Comparison of ENCODE assay signal across 15 cellular contexts in the genomic region with DNA sequence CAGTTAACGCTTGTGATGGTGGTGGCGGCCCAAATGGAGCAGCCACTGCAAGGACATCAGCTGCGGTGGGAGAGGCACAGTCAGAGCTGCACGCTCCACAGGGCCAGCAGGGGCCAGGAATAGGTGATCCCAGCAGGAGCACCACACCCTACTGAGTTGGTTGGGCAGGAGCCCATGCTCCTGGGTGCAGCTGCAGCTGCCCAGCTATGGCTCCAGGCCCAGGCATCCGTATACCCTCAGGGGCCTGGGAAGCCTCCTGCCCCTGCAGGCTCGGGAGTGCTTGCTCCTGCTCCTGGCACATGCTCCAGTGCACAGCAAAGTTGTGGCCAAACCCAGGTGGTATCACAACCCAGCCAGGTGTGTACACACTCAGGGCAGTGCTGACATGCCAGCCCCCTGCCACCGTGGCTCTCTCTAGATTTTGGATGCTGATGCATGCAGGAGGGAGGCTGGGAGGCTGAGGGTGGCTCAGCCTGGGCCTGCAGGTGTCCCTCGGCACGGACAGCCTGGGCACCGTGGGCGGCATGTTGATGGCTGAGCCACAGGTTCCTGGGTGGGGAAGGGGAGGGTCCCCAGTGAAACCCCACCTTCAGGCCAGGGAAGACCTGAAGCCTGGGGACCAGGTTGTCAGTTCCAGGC.
A peak's percentile ranks its signal among the peaks of the same experiment; 100 is the strongest.
DNase-seq lines count a peak whose midpoint lies in the region; ATAC-seq and TF ChIP-seq lines count a peak whose summit lies in the region.
"Had no signal": no experiment of that assay in that cellular context is flagged by ENCODE, and none has a peak within 500 bp of the region (broad histone marks: within the 10 kb centered on the region; RNA-seq: fewer than 3 reads in every experiment).

No MANE protein-coding gene starts in this region.

- H3F3A ChIP-seq in neural progenitor cell (ENCODE audit: low read depth): no peaks in the 10 kb centered on the region

- H3K4me1 Mint-ChIP-seq in chondrocyte (ENCODE audit: low read depth) (no peaks in the 10 kb centered on the region), glutamatergic neuron (ENCODE audit: low read depth, unreplicated experiment) (no peaks in the 10 kb centered on the region), neural progenitor cell (no peaks in the 10 kb centered on the region), WTC11 (peaks cover 4% of the 10 kb centered on the region)
- no peaks in the 10 kb centered on the region for H3K4me1 Mint-ChIP-seq in activated T-cell treated with anti-CD3 and anti-CD28 coated beads, Interleukin-2, amount 50 U/mL, for 4 hours (ENCODE audit: low read depth)
- H3K4me1 Mint-ChIP-seq: CD8-positive, alpha-beta memory T cell had no signal

- peaks cover 4% of the 10 kb centered on the region for H3K27me3 Mint-ChIP-seq in chondrocyte (ENCODE audit: low read depth)
- H3K27me3 Mint-ChIP-seq in glutamatergic neuron (ENCODE audit: unreplicated experiment): peaks cover 3% of the 10 kb centered on the region
- H3K27me3 Mint-ChIP-seq in neural progenitor cell (ENCODE audit: insufficient read depth, low read depth): peaks cover 6% of the 10 kb centered on the region
- H3K27me3 Mint-ChIP-seq in activated T-cell treated with anti-CD3 and anti-CD28 coated beads, Interleukin-2, amount 50 U/mL, for 4 hours (ENCODE audit: low read depth): no peaks in the 10 kb centered on the region
- H3K27me3 Mint-ChIP-seq in WTC11 (ENCODE audit: low read depth): no peaks in the 10 kb centered on the region
- H3K27me3 Mint-ChIP-seq: CD8-positive, alpha-beta memory T cell had no signal

- H3K27me3 ChIP-seq in neural progenitor cell (no peaks in the 10 kb centered on the region), upper lobe of left lung (no peaks in the 10 kb centered on the region)
- H3K27me3 ChIP-seq: BLaER1 had no signal

- H3K27ac ChIP-seq in neural progenitor cell: no peak overlapping the region
- H3K27ac ChIP-seq in upper lobe of left lung: no peak overlapping the region
- H3K27ac ChIP-seq: A549, BLaER1 had no signal

- no peaks in the 10 kb centered on the region for H3K79me2 ChIP-seq in neural progenitor cell (ENCODE audit: low read depth)

- H3K9ac ChIP-seq in neural progenitor cell: no peak overlapping the region
- H3K9ac ChIP-seq: BLaER1 had no signal

- H2AFZ ChIP-seq in neural progenitor cell (replicated peaks): no peak overlapping the region

- CTCF ChIA-PET in WTC11 (lab: Charles Lee): no interaction called here

- ATAC-seq in upper lobe of left lung (ENCODE audit: low FRiP score in 2 of 2) (peak; percentile 42 to 53), WTC11 (no peak)
- ATAC-seq in activated T-cell treated with anti-CD3 and anti-CD28 coated beads, Interleukin-2, amount 50 U/mL, for 4 hours: no peak
- ATAC-seq: A549, HCT116 had no signal

- no peak overlapping the region for H3K4me3 ChIP-seq in neural progenitor cell
- no peak overlapping the region for H3K4me3 ChIP-seq in upper lobe of left lung
- H3K4me3 ChIP-seq: A549, BLaER1 had no signal

- TF ChIP-seq POLR2A in upper lobe of left lung (IDR thresholded peaks at IDR 0.05): no peak

- POLR2A ChIA-PET in WTC11 (lab: Charles Lee): no interaction called here

- TF ChIP-seq CTCF in chondrocyte (IDR thresholded peaks at IDR 0.05) (no peak), glutamatergic neuron (IDR thresholded peaks at IDR 0.05; ENCODE audit: partially characterized antibody, unreplicated experiment) (no peak), neural progenitor cell (IDR thresholded peaks at IDR 0.05) (no peak), upper lobe of left lung (IDR thresholded peaks at IDR 0.05) (no peak), GM10266 (IDR thresholded peaks at IDR 0.05; ENCODE audit: control insufficient read depth, insufficient read depth, low read depth, missing control alignments) (no peak), WTC11 (IDR thresholded peaks at IDR 0.05) (no peak)

- 85 to 90% methylated on average over 4 to 11 of the region's 11 CpGs for WGBS in upper lobe of left lung, 2 donors

- no peak overlapping the region for H3K27ac Mint-ChIP-seq in chondrocyte (ENCODE audit: unreplicated experiment)
- H3K27ac Mint-ChIP-seq in glutamatergic neuron (ENCODE audit: unreplicated experiment): no peak overlapping the region
- peak overlapping the region; percentile 29 for H3K27ac Mint-ChIP-seq in neural progenitor cell
- no peak overlapping the region for H3K27ac Mint-ChIP-seq in WTC11
- H3K27ac Mint-ChIP-seq: CD8-positive, alpha-beta memory T cell had no signal

- no peaks in the 10 kb centered on the region for H3K36me3 Mint-ChIP-seq in chondrocyte (ENCODE audit: low read depth)
- peaks cover 5% of the 10 kb centered on the region for H3K36me3 Mint-ChIP-seq in glutamatergic neuron (ENCODE audit: unreplicated experiment)
- no peaks in the 10 kb centered on the region for H3K36me3 Mint-ChIP-seq in neural progenitor cell
- no peaks in the 10 kb centered on the region for H3K36me3 Mint-ChIP-seq in activated T-cell treated with anti-CD3 and anti-CD28 coated beads, Interleukin-2, amount 50 U/mL, for 4 hours (ENCODE audit: insufficient read depth)
- H3K36me3 Mint-ChIP-seq in WTC11: peaks cover 2% of the 10 kb centered on the region; the same call in 1 of the 2 replicates
- H3K36me3 Mint-ChIP-seq: CD8-positive, alpha-beta memory T cell had no signal

- H3K36me3 ChIP-seq in neural progenitor cell (no peaks in the 10 kb centered on the region), upper lobe of left lung (no peaks in the 10 kb centered on the region)
- H3K36me3 ChIP-seq: BLaER1 had no signal

- no peak for TF ChIP-seq EP300 in upper lobe of left lung (IDR thresholded peaks at IDR 0.05)

- H3K9me3 Mint-ChIP-seq in chondrocyte (ENCODE audit: low read depth): no peaks in the 10 kb centered on the region
- no peaks in the 10 kb centered on the region for H3K9me3 Mint-ChIP-seq in glutamatergic neuron (ENCODE audit: unreplicated experiment)
- peaks cover 2% of the 10 kb centered on the region for H3K9me3 Mint-ChIP-seq in neural progenitor cell
- peaks cover 7% of the 10 kb centered on the region for H3K9me3 Mint-ChIP-seq in activated T-cell treated with anti-CD3 and anti-CD28 coated beads, Interleukin-2, amount 50 U/mL, for 4 hours
- H3K9me3 Mint-ChIP-seq in WTC11: peaks cover 3% of the 10 kb centered on the region; the same call in 1 of the 2 replicates

- H3K4me3 Mint-ChIP-seq in chondrocyte (ENCODE audit: unreplicated experiment): no peak overlapping the region
- H3K4me3 Mint-ChIP-seq in glutamatergic neuron (ENCODE audit: unreplicated experiment): peak overlapping the region; percentile 10
- no peak overlapping the region for H3K4me3 Mint-ChIP-seq in neural progenitor cell
- H3K4me3 Mint-ChIP-seq in activated T-cell treated with anti-CD3 and anti-CD28 coated beads, Interleukin-2, amount 50 U/mL, for 4 hours: no peak overlapping the region
- H3K4me3 Mint-ChIP-seq in WTC11: no peak overlapping the region
- H3K4me3 Mint-ChIP-seq: CD8-positive, alpha-beta memory T cell had no signal

- DNase-seq in chondrocyte (ENCODE audit: low spot score) (peak; percentile 66), glutamatergic neuron (no peak), neural progenitor cell (ENCODE audit: low spot score) (no peak), upper lobe of left lung (peak in 1 of 2 donors; percentile 44), GM10266 (ENCODE audit: extremely low spot score) (no peak), WTC11 (ENCODE audit: low spot score) (no peak)
- no peak for DNase-seq in activated T-cell treated with anti-CD3 and anti-CD28 coated beads, Interleukin-2, amount 50 U/mL, for 4 hours
- no peak for DNase-seq in stimulated activated CD4-positive, alpha-beta T cell treated with anti-CD3 and anti-CD28 coated beads, Interleukin-1b, Interleukin-23, amount 100 ng/mL, for 48 hours
- DNase-seq: Caco-2; CD8-positive, alpha-beta memory T cell; DND-41; GDM1 had no signal

- H3K9me3 ChIP-seq in neural progenitor cell (ENCODE audit: low read depth) (no peaks in the 10 kb centered on the region), upper lobe of left lung (peaks cover 0 to 8% (median 2%) of the 10 kb centered on the region in 4 donors)
- H3K9me3 ChIP-seq: A549, Caco-2 had no signal

- no peak overlapping the region for H3K4me2 ChIP-seq in neural progenitor cell
- H3K4me2 ChIP-seq: A549, BLaER1 had no signal

- no peaks in the 10 kb centered on the region for H3K4me1 ChIP-seq in neural progenitor cell
- H3K4me1 ChIP-seq in upper lobe of left lung: no peaks in the 10 kb centered on the region
- H3K4me1 ChIP-seq: A549, BLaER1, Caco-2 had no signal

- H4K20me1 ChIP-seq in neural progenitor cell (ENCODE audit: low read depth): no peaks in the 10 kb centered on the region
- H4K20me1 ChIP-seq: BLaER1 had no signal

TF ChIP-seq in WTC11, 78 proteins besides CTCF, POLR2A, EP300 and RAD21:
- TF ChIP-seq, protein P1, sequence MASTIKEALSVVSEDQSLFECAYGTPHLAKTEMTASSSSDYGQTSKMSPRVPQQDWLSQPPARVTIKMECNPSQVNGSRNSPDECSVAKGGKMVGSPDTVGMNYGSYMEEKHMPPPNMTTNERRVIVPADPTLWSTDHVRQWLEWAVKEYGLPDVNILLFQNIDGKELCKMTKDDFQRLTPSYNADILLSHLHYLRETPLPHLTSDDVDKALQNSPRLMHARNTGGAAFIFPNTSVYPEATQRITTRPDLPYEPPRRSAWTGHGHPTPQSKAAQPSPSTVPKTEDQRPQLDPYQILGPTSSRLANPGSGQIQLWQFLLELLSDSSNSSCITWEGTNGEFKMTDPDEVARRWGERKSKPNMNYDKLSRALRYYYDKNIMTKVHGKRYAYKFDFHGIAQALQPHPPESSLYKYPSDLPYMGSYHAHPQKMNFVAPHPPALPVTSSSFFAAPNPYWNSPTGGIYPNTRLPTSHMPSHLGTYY (CRISPR knock-in tag; IDR thresholded peaks at IDR 0.05): no peak
- TF ChIP-seq, protein P2, sequence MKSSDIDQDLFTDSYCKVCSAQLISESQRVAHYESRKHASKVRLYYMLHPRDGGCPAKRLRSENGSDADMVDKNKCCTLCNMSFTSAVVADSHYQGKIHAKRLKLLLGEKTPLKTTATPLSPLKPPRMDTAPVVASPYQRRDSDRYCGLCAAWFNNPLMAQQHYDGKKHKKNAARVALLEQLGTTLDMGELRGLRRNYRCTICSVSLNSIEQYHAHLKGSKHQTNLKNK (CRISPR knock-in tag; IDR thresholded peaks at IDR 0.05): no peak
- TF ChIP-seq CBFB (CRISPR knock-in tag; IDR thresholded peaks at IDR 0.05; ENCODE audit: low read depth): no peak
- TF ChIP-seq, protein P3, sequence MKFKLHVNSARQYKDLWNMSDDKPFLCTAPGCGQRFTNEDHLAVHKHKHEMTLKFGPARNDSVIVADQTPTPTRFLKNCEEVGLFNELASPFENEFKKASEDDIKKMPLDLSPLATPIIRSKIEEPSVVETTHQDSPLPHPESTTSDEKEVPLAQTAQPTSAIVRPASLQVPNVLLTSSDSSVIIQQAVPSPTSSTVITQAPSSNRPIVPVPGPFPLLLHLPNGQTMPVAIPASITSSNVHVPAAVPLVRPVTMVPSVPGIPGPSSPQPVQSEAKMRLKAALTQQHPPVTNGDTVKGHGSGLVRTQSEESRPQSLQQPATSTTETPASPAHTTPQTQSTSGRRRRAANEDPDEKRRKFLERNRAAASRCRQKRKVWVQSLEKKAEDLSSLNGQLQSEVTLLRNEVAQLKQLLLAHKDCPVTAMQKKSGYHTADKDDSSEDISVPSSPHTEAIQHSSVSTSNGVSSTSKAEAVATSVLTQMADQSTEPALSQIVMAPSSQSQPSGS (CRISPR knock-in tag; IDR thresholded peaks at IDR 0.05; ENCODE audit: borderline replicate concordance, low read depth): no peak

Comparison
In these comparisons a context has a peak if more than half of its experiments do, and no peak if none do; other contexts are left out.
1. ATAC-seq: peak in upper lobe of left lung (2 of 2); none in activated T-cell treated with anti-CD3 and anti-CD28 coated beads, Interleukin-2, amount 50 U/mL, for 4 hours (0 of 2) and WTC11 (single experiment).